ENCODE assay signal across 8 cellular contexts in genomic region chr22:36387914-36388864, GRCh38. TPM values are rescaled to one million over a fixed set of nuclear protein-coding genes. Genes with fewer than 3 reads are reported as not detected.
DNase-seq lines count a peak whose midpoint lies in the region; ATAC-seq and TF ChIP-seq lines count a peak whose summit lies in the region.

TSS of gene MYH9 (minus strand) at chr22:36387967. CDS start at chr22:36349236, 38,731 bp downstream.

- peaks cover 5% of the 10 kb centered on the region for H3K36me3 ChIP-seq in thymus (ENCODE audit: control insufficient read depth, insufficient read depth)

- peak within 1 kb of the TSS; percentile 79 for H3K4me3 ChIP-seq in thymus (ENCODE audit: low read length)

- H3K27me3 ChIP-seq in thymus (ENCODE audit: control insufficient read depth, insufficient read depth): no peaks in the 10 kb centered on the region

- H3K36me3 Mint-ChIP-seq in osteocyte (ENCODE audit: unreplicated experiment): peaks cover 13% of the 10 kb centered on the region

- 5% methylated on average over 55 of the region's 55 CpGs for WGBS in thymus

- TF ChIP-seq POLR2A in GM10847 (IDR thresholded peaks at IDR 0.05; ENCODE audit: extremely low read depth, insufficient read length): peak; percentile 91

- H3K27me3 Mint-ChIP-seq in osteocyte (ENCODE audit: unreplicated experiment): no peaks in the 10 kb centered on the region

- H3K4me3 Mint-ChIP-seq in osteocyte (ENCODE audit: unreplicated experiment): peak within 1 kb of the TSS; percentile 93

- intact Hi-C loops in head of caudate nucleus (cut with DNase I): loop anchor here (5.0 kb wide), 1 partner anchor 51 kb away; no protein-coding TSS in a partner anchor

- peaks cover 46% of the 10 kb centered on the region for H3K4me1 Mint-ChIP-seq in osteocyte (ENCODE audit: unreplicated experiment)

- H3K9me3 Mint-ChIP-seq in osteocyte (ENCODE audit: unreplicated experiment): no peaks in the 10 kb centered on the region

- H3K27ac ChIP-seq in thymus (ENCODE audit: low read depth): peak within 1 kb of the TSS; percentile 96

- no peaks in the 10 kb centered on the region for H3K9me3 ChIP-seq in thymus (ENCODE audit: control insufficient read depth)

- peaks cover 9% of the 10 kb centered on the region for H3K4me1 ChIP-seq in thymus (ENCODE audit: control insufficient read depth, insufficient read depth, low read length)

- no peak for TF ChIP-seq CTCF in osteocyte (IDR thresholded peaks at IDR 0.05)

- ATAC-seq in HG02678 (IDR thresholded peaks at IDR 0.05; ENCODE audit: unreplicated experiment): peak; percentile 80

- peak; percentile 97 to 99 (median 97) for DNase-seq in NCI-H1417 (lab: John Stamatoyannopoulos, UW)
- peak; percentile 95 to 96 for DNase-seq in SW 1271 (lab: John Stamatoyannopoulos, UW)
- DNase-seq in activated naive CD8-positive, alpha-beta T cell treated with anti-CD3 and anti-CD28 coated beads, Interleukin-2, amount 50 U/mL, for 16 hours (ENCODE audit: low read depth, low spot score): peak; percentile 98
- peak; percentile 96 to 100 (median 100) for DNase-seq in head of caudate nucleus
- DNase-seq in osteocyte (ENCODE audit: extremely low spot score, unreplicated experiment): peak; percentile 100

- H3K27ac Mint-ChIP-seq in osteocyte (ENCODE audit: unreplicated experiment): peak within 1 kb of the TSS; percentile 88

RNA-seq across cellular contexts. Expression of gene MYH9, which starts in this region (rescaled TPM):
- 938 and 1,044 TPM in 2 replicates for total RNA-seq in osteocyte
- 155 TPM for polyA plus RNA-seq in thymus

Comparison
In these comparisons a context has a peak if more than half of its experiments do, and no peak if none do; other contexts are left out.
1. Peak in every context shown above with its lines: DNase-seq, ATAC-seq, H3K4me3 ChIP-seq and H3K27ac ChIP-seq.